In genomic region chr15:99507016-99507731, GRCh38 we compare ENCODE assay signal across 10 cellular contexts. TPM values are rescaled to one million over a fixed set of nuclear protein-coding genes. Genes with fewer than 3 reads are reported as not detected.
DNase-seq lines count a peak whose midpoint lies in the region; ATAC-seq and TF ChIP-seq lines count a peak whose summit lies in the region.
"Had no signal": no experiment of that assay in that cellular context is flagged by ENCODE, and none has a peak within 500 bp of the region (broad histone marks: within the 10 kb centered on the region; RNA-seq: fewer than 3 reads in every experiment).

No MANE protein-coding gene starts in this region.

- H3K27me3 Mint-ChIP-seq in WTC11 (ENCODE audit: low read depth) = no peaks in the 10 kb centered on the region
- no peaks in the 10 kb centered on the region for H3K27me3 Mint-ChIP-seq in activated CD4-positive, alpha-beta memory T cell treated with anti-CD3 and anti-CD28 coated beads, Interleukin-2, amount 10 ng/mL, durations not matched to agents 7 days and 5 days
- H3K27me3 Mint-ChIP-seq: activated naive CD4-positive, alpha-beta T cell treated with anti-CD3 and anti-CD28 coated beads, Interleukin-2, amount 50 U/mL, for 24 hours had no signal

- CTCF ChIA-PET in WTC11 (lab: Charles Lee) = interaction anchor here (1.6 kb wide), 1 partner anchor 197 kb away, joined by 4 read pairs; no protein-coding TSS in a partner anchor
- CTCF ChIA-PET in activated CD4-positive, alpha-beta memory T cell treated with anti-CD3 and anti-CD28 coated beads, Interleukin-2, amount 10 ng/mL, durations not matched to agents 7 days and 5 days (lab: Charles Lee) = interaction anchor here (1.0 to 1.1 kb wide), 2 partner anchors 13 to 197 kb away, joined by 3 read pairs; no protein-coding TSS in a partner anchor

- H3K27ac ChIP-seq in DND-41 (ENCODE audit: low read length) = peak overlapping the region; percentile 15; the same call in 1 of the 2 replicates
- peak overlapping the region; percentile 64 to 67 for H3K27ac ChIP-seq in esophagus (ENCODE audit: low read depth in 2 of 2, low read length in 1 of 2)
- peak overlapping the region; percentile 94 for H3K27ac ChIP-seq in psoas muscle
- no peak overlapping the region for H3K27ac ChIP-seq in effector memory CD4-positive, alpha-beta T cell (ENCODE audit: insufficient read depth, low read length, poor library complexity, severe bottlenecking)
- H3K27ac ChIP-seq: parathyroid adenoma had no signal

- H2AFZ ChIP-seq in DND-41 (ENCODE audit: low read depth, low read length) = no peak overlapping the region
- H2AFZ ChIP-seq: parathyroid adenoma had no signal

- H3K4me3 Mint-ChIP-seq in WTC11 = no peak overlapping the region
- no peak overlapping the region for H3K4me3 Mint-ChIP-seq in activated CD4-positive, alpha-beta memory T cell treated with anti-CD3 and anti-CD28 coated beads, Interleukin-2, amount 10 ng/mL, durations not matched to agents 7 days and 5 days
- H3K4me3 Mint-ChIP-seq: activated naive CD4-positive, alpha-beta T cell treated with anti-CD3 and anti-CD28 coated beads, Interleukin-2, amount 50 U/mL, for 24 hours had no signal

- ATAC-seq in DND-41 (ENCODE audit: insufficient read depth, low read depth) (no peak), psoas muscle (peak; percentile 12 to 55 (median 44)), WTC11 (no peak)

- POLR2A ChIA-PET in WTC11 (lab: Charles Lee) = no interaction called here
- POLR2A ChIA-PET in activated CD4-positive, alpha-beta memory T cell treated with anti-CD3 and anti-CD28 coated beads, Interleukin-2, amount 10 ng/mL, durations not matched to agents 7 days and 5 days (lab: Charles Lee) = no interaction called here

- intact Hi-C loops in psoas muscle (cut with DNase I) = loop anchor here in 1 of 2 donors (5.0 kb wide), 1 partner anchor 35 kb away; no protein-coding TSS in a partner anchor

- no peaks in the 10 kb centered on the region for H3K79me2 ChIP-seq in DND-41 (ENCODE audit: insufficient read depth, low read length)
- H3K79me2 ChIP-seq: parathyroid adenoma had no signal

- no peaks in the 10 kb centered on the region for H3K36me3 ChIP-seq in DND-41 (ENCODE audit: insufficient read depth, low read length)
- no peaks in the 10 kb centered on the region for H3K36me3 ChIP-seq in esophagus (ENCODE audit: control insufficient read depth in 2 of 2, insufficient read depth in 2 of 2, low read length in 1 of 2)
- no peaks in the 10 kb centered on the region for H3K36me3 ChIP-seq in psoas muscle (ENCODE audit: insufficient read depth in 1 of 2, low read depth in 1 of 2)
- H3K36me3 ChIP-seq in effector memory CD4-positive, alpha-beta T cell (ENCODE audit: control insufficient read depth, insufficient read depth, low read length) = no peaks in the 10 kb centered on the region

- no peak for TF ChIP-seq CTCF in DND-41 (IDR thresholded peaks at IDR 0.05; ENCODE audit: borderline replicate concordance, extremely low read depth, low read length, poor library complexity, severe bottlenecking)
- no peak for TF ChIP-seq CTCF in psoas muscle (IDR thresholded peaks at IDR 0.05)
- no peak for TF ChIP-seq CTCF in WTC11 (IDR thresholded peaks at IDR 0.05)

- H3K4me2 ChIP-seq in DND-41 (ENCODE audit: insufficient read depth, low read length) = no peak overlapping the region

- no peak overlapping the region for H3K9ac ChIP-seq in DND-41 (ENCODE audit: low read depth, low read length)
- H3K9ac ChIP-seq: parathyroid adenoma had no signal

- no peaks in the 10 kb centered on the region for H3K9me3 ChIP-seq in DND-41 (ENCODE audit: insufficient read depth, low read length, severe bottlenecking)
- no peaks in the 10 kb centered on the region for H3K9me3 ChIP-seq in esophagus (ENCODE audit: control insufficient read depth in 2 of 2, insufficient read depth in 1 of 2, low read depth in 1 of 2, low read length in 1 of 2)
- no peaks in the 10 kb centered on the region for H3K9me3 ChIP-seq in psoas muscle
- no peaks in the 10 kb centered on the region for H3K9me3 ChIP-seq in effector memory CD4-positive, alpha-beta T cell (ENCODE audit: control insufficient read depth, low read length)

- no peak overlapping the region for H3K4me3 ChIP-seq in DND-41 (ENCODE audit: low read depth in 1 of 2, low read length in 2 of 2)
- H3K4me3 ChIP-seq in esophagus (ENCODE audit: low read depth in 1 of 2, low read length in 2 of 2) = no peak overlapping the region
- H3K4me3 ChIP-seq in psoas muscle = peak overlapping the region; percentile 41
- H3K4me3 ChIP-seq in effector memory CD4-positive, alpha-beta T cell (ENCODE audit: insufficient read depth, low read depth, low read length, poor library complexity, severe bottlenecking) = no peak overlapping the region

- H3K27me3 ChIP-seq in DND-41 (ENCODE audit: insufficient read depth, low read length, poor library complexity) (no peaks in the 10 kb centered on the region), esophagus (ENCODE audit: control insufficient read depth in 1 of 2, insufficient read depth in 2 of 2, low read length in 2 of 2) (no peaks in the 10 kb centered on the region), psoas muscle (ENCODE audit: insufficient read depth in 3 of 3, low read length in 2 of 3) (no peaks in the 10 kb centered on the region)
- H3K27me3 ChIP-seq in effector memory CD4-positive, alpha-beta T cell (replicated peaks; ENCODE audit: control insufficient read depth, insufficient read depth, low read length, poor library complexity, severe bottlenecking) = no peaks in the 10 kb centered on the region

- peaks cover 51% of the 10 kb centered on the region for H3K4me1 ChIP-seq in DND-41 (ENCODE audit: insufficient read depth, low read length)
- H3K4me1 ChIP-seq in esophagus (ENCODE audit: control insufficient read depth in 2 of 2, insufficient read depth in 2 of 2, low read length in 1 of 2) = peaks cover 2 to 7% of the 10 kb centered on the region in 2 donors
- peaks cover 66% of the 10 kb centered on the region for H3K4me1 ChIP-seq in psoas muscle
- no peaks in the 10 kb centered on the region for H3K4me1 ChIP-seq in effector memory CD4-positive, alpha-beta T cell (ENCODE audit: control insufficient read depth, insufficient read depth, low read length, poor library complexity, severe bottlenecking)
- H3K4me1 ChIP-seq: parathyroid adenoma had no signal

- no peaks in the 10 kb centered on the region for H3K4me1 Mint-ChIP-seq in WTC11
- H3K4me1 Mint-ChIP-seq in activated CD4-positive, alpha-beta memory T cell treated with anti-CD3 and anti-CD28 coated beads, Interleukin-2, amount 10 ng/mL, durations not matched to agents 7 days and 5 days = peaks cover 44% of the 10 kb centered on the region

- no peaks in the 10 kb centered on the region for H4K20me1 ChIP-seq in DND-41 (ENCODE audit: insufficient read depth, low read length)

- peaks cover 4% of the 10 kb centered on the region for H3K9me3 Mint-ChIP-seq in WTC11
- H3K9me3 Mint-ChIP-seq in activated CD4-positive, alpha-beta memory T cell treated with anti-CD3 and anti-CD28 coated beads, Interleukin-2, amount 10 ng/mL, durations not matched to agents 7 days and 5 days = no peaks in the 10 kb centered on the region
- H3K9me3 Mint-ChIP-seq: activated naive CD4-positive, alpha-beta T cell treated with anti-CD3 and anti-CD28 coated beads, Interleukin-2, amount 50 U/mL, for 24 hours had no signal

- H3K36me3 Mint-ChIP-seq in WTC11 = no peaks in the 10 kb centered on the region
- no peaks in the 10 kb centered on the region for H3K36me3 Mint-ChIP-seq in activated CD4-positive, alpha-beta memory T cell treated with anti-CD3 and anti-CD28 coated beads, Interleukin-2, amount 10 ng/mL, durations not matched to agents 7 days and 5 days (ENCODE audit: low read depth)
- H3K36me3 Mint-ChIP-seq: activated naive CD4-positive, alpha-beta T cell treated with anti-CD3 and anti-CD28 coated beads, Interleukin-2, amount 50 U/mL, for 24 hours had no signal

- 35 to 39% methylated on average over 13 of the region's 13 CpGs for WGBS in esophagus, 2 donors
- 7 to 18% (median 11%) methylated on average over 13 of the region's 13 CpGs for WGBS in psoas muscle, 3 donors

- H3K27ac Mint-ChIP-seq in WTC11 = no peak overlapping the region
- no peak overlapping the region for H3K27ac Mint-ChIP-seq in activated CD4-positive, alpha-beta memory T cell treated with anti-CD3 and anti-CD28 coated beads, Interleukin-2, amount 10 ng/mL, durations not matched to agents 7 days and 5 days

- DNase-seq in DND-41 (no peak), NCI-H345 treated with DMSO at 0.1 percent for 48 hours (lab: John Stamatoyannopoulos, UW; ENCODE audit: unreplicated experiment) (peak; percentile 42), psoas muscle (peak in 1 of 2 donors; percentile 67), WTC11 (ENCODE audit: low spot score) (no peak), HT-29 (ENCODE audit: low spot score) (no peak)
- no peak for DNase-seq in effector memory CD4-positive, alpha-beta T cell
- no peak for DNase-seq in activated CD4-positive, alpha-beta memory T cell treated with anti-CD3 and anti-CD28 coated beads, Interleukin-2, amount 10 ng/mL, durations not matched to agents 7 days and 5 days

TF ChIP-seq in WTC11, 78 proteins besides CTCF, POLR2A, EP300 and RAD21:
- no peak for TF ChIP-seq ATF3 (CRISPR knock-in tag; conservative IDR thresholded peaks at IDR 0.05)
- no peak for TF ChIP-seq SMAD4 (CRISPR knock-in tag; IDR thresholded peaks at IDR 0.05)
- no peak for TF ChIP-seq HMGA2 (CRISPR knock-in tag; IDR thresholded peaks at IDR 0.05)
- TF ChIP-seq ZNF219 (CRISPR knock-in tag; IDR thresholded peaks at IDR 0.05; ENCODE audit: borderline replicate concordance) = no peak
- no peak for TF ChIP-seq USF2 (CRISPR knock-in tag; IDR thresholded peaks at IDR 0.05)
- TF ChIP-seq NR1H2 (CRISPR knock-in tag; IDR thresholded peaks at IDR 0.05) = no peak
- no peak for TF ChIP-seq RELA (CRISPR knock-in tag; IDR thresholded peaks at IDR 0.05; ENCODE audit: borderline replicate concordance)

RNA-seq across cellular contexts. Expression of gene MEF2A, which starts 58.6 kb away (rescaled TPM):
- 1 to 10 TPM; 7.5 to 8.6 TPM for polyA plus RNA-seq in esophagus
- total RNA-seq in psoas muscle = 10 to 100 TPM; 63.9 to 92.6 (median 70.3) TPM
- polyA plus RNA-seq in psoas muscle = 10 to 100 TPM; 17.1 to 52.6 (median 21.0) TPM
- 22.2 to 30.7 TPM (median 25.5 TPM) in 3 replicates for total RNA-seq in WTC11 (2021)
- 10 to 100 TPM; 24.6 to 24.8 TPM for total RNA-seq in activated CD4-positive, alpha-beta memory T cell treated with anti-CD3 and anti-CD28 coated beads, Interleukin-2, amount 10 ng/mL, durations not matched to agents 7 days and 5 days
- 12.3 and 22.3 TPM in 2 replicates for total RNA-seq in HT-29 (2014; rRNA removed; shearing (Covaris generic))

Comparison
In these comparisons a context has a peak if more than half of its experiments do, and no peak if none do; other contexts are left out.
1. ATAC-seq: peak in psoas muscle (4 of 4); none in DND-41 (single experiment) and WTC11 (single experiment).